ENCODE assay signal across 8 cellular contexts in genomic region chr2:97645700-97646629, GRCh38. TPM values are rescaled to one million over a fixed set of nuclear protein-coding genes. Genes with fewer than 3 reads are reported as not detected.
DNase-seq lines count a peak whose midpoint lies in the region; ATAC-seq and TF ChIP-seq lines count a peak whose summit lies in the region.

TSS of gene COX5B (plus strand) at chr2:97646062. CDS start at chr2:97646087, 25 bp downstream.

- H3K9me3 ChIP-seq in osteoblast (ENCODE audit: low read depth, low read length) (no peaks in the 10 kb centered on the region), thoracic aorta (no peaks in the 10 kb centered on the region)

- peaks cover 13% of the 10 kb centered on the region for H3K36me3 Mint-ChIP-seq in activated naive CD8-positive, alpha-beta T cell

- H3K4me1 ChIP-seq in osteoblast (ENCODE audit: insufficient read depth, low read length) (no peaks in the 10 kb centered on the region), thoracic aorta (ENCODE audit: control insufficient read depth in 1 of 2, low read depth in 2 of 2) (peaks cover 7 to 19% of the 10 kb centered on the region in 2 donors)

- H3K4me3 ChIP-seq in osteoblast (ENCODE audit: insufficient read depth, low read length) (peak within 1 kb of the TSS; percentile 97), thoracic aorta (peak within 1 kb of the TSS; percentile 99)

- H3K4me1 Mint-ChIP-seq in activated naive CD8-positive, alpha-beta T cell (ENCODE audit: low read depth): peaks cover 20% of the 10 kb centered on the region

- peak; percentile 93 for ATAC-seq in HG02623 (IDR thresholded peaks at IDR 0.05; ENCODE audit: unreplicated experiment)
- ATAC-seq in thoracic aorta (ENCODE audit: insufficient number of reproducible peaks, low FRiP score, low read depth): peak; percentile 97

- CTCF ChIA-PET in GM10248 (lab: Yijun Ruan, JAX): interaction anchor here (1.0 to 8.1 kb wide), 6 partner anchors 12 to 55 kb away, joined by 3 to 60 read pairs (median 8); partner anchors contain the start of gene ACTR1B

- no peaks in the 10 kb centered on the region for H3K27me3 ChIP-seq in osteoblast (ENCODE audit: insufficient read depth, low read length)
- no peaks in the 10 kb centered on the region for H3K27me3 ChIP-seq in thoracic aorta (replicated peaks; ENCODE audit: insufficient read depth)

- no peaks in the 10 kb centered on the region for H4K20me1 ChIP-seq in osteoblast (ENCODE audit: insufficient read depth, low read length)

- DNase-seq in GM10248 (ENCODE audit: extremely low spot score) (peak; percentile 99), NCI-H1105 (lab: John Stamatoyannopoulos, UW) (peak; percentile 95), SKM-1 treated with dmso at 0.1 percent for 144 hours (lab: John Stamatoyannopoulos, UW; ENCODE audit: unreplicated experiment) (peak; percentile 98), glomerular visceral epithelial cell (ENCODE audit: extremely low spot score) (peak; percentile 99), osteoblast (ENCODE audit: insufficient read length, low spot score, missing footprints) (peak; percentile 99), thoracic aorta (ENCODE audit: low spot score) (peak; percentile 97)

- H3K79me2 ChIP-seq in osteoblast (ENCODE audit: insufficient read depth, low read length): peaks cover 15% of the 10 kb centered on the region

- H3K27ac ChIP-seq in osteoblast (ENCODE audit: low read depth, low read length) (peak within 1 kb of the TSS; percentile 81), thoracic aorta (peak within 1 kb of the TSS; percentile 74 to 95)

- POLR2A ChIA-PET in GM10248 (lab: Yijun Ruan, JAX): interaction anchor here (0.7 to 1.9 kb wide), 6 partner anchors 11 to 31 kb away, joined by 3 to 29 read pairs (median 5); partner anchors contain the start of gene ACTR1B

- TF ChIP-seq CTCF in GM10248 (IDR thresholded peaks at IDR 0.05; ENCODE audit: control extremely low read depth, extremely low read depth, low read depth, missing control alignments) (no peak), osteoblast (IDR thresholded peaks at IDR 0.05; ENCODE audit: extremely low read depth, low read depth, low read length) (no peak), thoracic aorta (IDR thresholded peaks at IDR 0.05) (no peak)

- H2AFZ ChIP-seq in osteoblast (ENCODE audit: low read length): peak within 1 kb of the TSS; percentile 98

- peak within 1 kb of the TSS; percentile 93 for H3K4me3 Mint-ChIP-seq in activated naive CD8-positive, alpha-beta T cell

- no peaks in the 10 kb centered on the region for H3K9me3 Mint-ChIP-seq in activated naive CD8-positive, alpha-beta T cell (ENCODE audit: low read depth)

- peaks cover 21% of the 10 kb centered on the region for H3K36me3 ChIP-seq in osteoblast (ENCODE audit: insufficient read depth, low read length)
- peaks cover 16% of the 10 kb centered on the region for H3K36me3 ChIP-seq in thoracic aorta

- peak within 1 kb of the TSS; percentile 97 for H3K27ac Mint-ChIP-seq in activated naive CD8-positive, alpha-beta T cell

- H3K27me3 Mint-ChIP-seq in activated naive CD8-positive, alpha-beta T cell: no peaks in the 10 kb centered on the region

- peak within 1 kb of the TSS; percentile 93 for H3K4me2 ChIP-seq in osteoblast (ENCODE audit: insufficient read depth, low read length)

RNA-seq across cellular contexts. Expression of gene COX5B, which starts in this region (rescaled TPM):
- total RNA-seq in osteoblast (214 and 243 TPM in 2 replicates), thoracic aorta (100 to 1,000 TPM; 102 to 198 TPM)

Comparison
In these comparisons a context has a peak if more than half of its experiments do, and no peak if none do; other contexts are left out.
1. Peak in every context shown above with its lines: DNase-seq, ATAC-seq, H3K4me3 ChIP-seq and H3K27ac ChIP-seq.